1 cellular context compared by ENCODE assay signal in the genomic region with DNA sequence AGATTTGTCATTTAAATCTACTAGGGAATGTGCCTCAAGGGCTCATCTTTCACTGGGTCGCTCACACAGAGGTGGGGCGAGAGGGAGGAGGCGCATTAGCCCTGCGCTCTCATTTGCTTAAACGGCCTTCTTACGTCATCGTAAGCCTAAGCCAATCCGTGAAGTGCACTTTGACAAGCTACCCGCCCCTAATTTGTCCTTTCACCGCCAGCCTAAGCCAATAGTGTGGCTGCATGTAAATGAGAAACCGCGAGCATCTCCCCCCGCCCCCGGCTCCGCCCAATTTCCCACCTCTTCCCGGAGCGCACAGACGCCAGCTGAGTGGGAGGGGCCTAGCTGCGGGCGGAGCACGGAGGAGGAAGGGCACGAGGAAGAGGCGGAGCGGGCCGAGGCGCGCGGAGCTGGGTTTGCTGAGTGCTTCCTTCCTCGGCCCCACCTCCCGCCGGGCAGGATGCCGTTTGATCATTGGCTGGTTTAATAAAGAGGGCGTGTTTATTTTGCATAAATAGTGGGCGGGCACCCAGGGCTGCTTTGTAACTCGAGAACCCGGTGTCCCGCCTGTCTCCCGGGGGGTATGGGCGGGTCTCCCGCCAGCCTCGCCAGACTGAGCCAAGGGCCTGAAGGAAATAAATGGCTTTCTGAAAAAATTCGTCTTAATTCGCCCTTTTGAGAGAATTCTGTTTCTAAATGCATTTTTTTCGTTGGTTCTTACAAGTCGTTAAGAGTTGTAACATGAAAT.
TF ChIP-seq lines count a peak whose summit lies in the region.

No MANE protein-coding gene starts in this region.

TF ChIP-seq in SK-N-SH treated with all-trans-retinoic acid at 6 μM for 48 hours, 23 proteins besides CTCF, POLR2A, EP300 and RAD21 (continued from another document):
- TF ChIP-seq CREB5 (CRISPR knock-in tag; IDR thresholded peaks at IDR 0.05; ENCODE audit: low read depth), result no peak
